4 cellular contexts compared by ENCODE assay signal in genomic region chr13:46498650-46499049, GRCh38.
"Had no signal": no experiment of that assay in that cellular context is flagged by ENCODE, and none has a peak within 500 bp of the region (broad histone marks: within the 10 kb centered on the region; RNA-seq: fewer than 3 reads in every experiment).

No MANE protein-coding gene starts in this region.

- ATAC-seq: HepG2, K562 had no signal

- H3K27ac ChIP-seq: HL-60 had no signal

- DNase-seq: IMR-90 had no signal

- H3K4me3 ChIP-seq: K562 had no signal
